In genomic region chr14:68696721-68697495, GRCh38 we compare ENCODE assay signal across 16 cellular contexts.
"Had no signal": no experiment of that assay in that cellular context is flagged by ENCODE, and none has a peak within 500 bp of the region (broad histone marks: within the 10 kb centered on the region; RNA-seq: fewer than 3 reads in every experiment).

No MANE protein-coding gene starts in this region.

- H3K27me3 ChIP-seq: right lobe of liver had no signal

- ATAC-seq: activated CD8-positive, alpha-beta T cell treated with anti-CD3 and anti-CD28 coated beads, Interleukin-2, amount 10 ng/mL, durations not matched to agents 7 days and 5 days; esophagus mucosa; left cardiac atrium; mucosa of descending colon; naive thymus-derived CD8-positive, alpha-beta T cell; psoas muscle; right lobe of liver; stimulated activated naive CD8-positive, alpha-beta T cell treated with anti-CD3 and anti-CD28 coated beads, Interleukin-15, Interleukin-2, amounts not matched to agents 100 U/mL and 50 U/mL, for 24 hours; T-cell had no signal

- H3K4me1 ChIP-seq: right lobe of liver had no signal

- H3K27ac ChIP-seq: right lobe of liver, VCaP had no signal

- DNase-seq: activated CD4-positive, alpha-beta T cell treated with anti-CD3 and anti-CD28 coated beads for 4 hours; activated CD8-positive, alpha-beta T cell treated with anti-CD3 and anti-CD28 coated beads, Interleukin-2, amount 10 ng/mL, durations not matched to agents 7 days and 5 days; glutamatergic neuron; immature natural killer cell; left cardiac atrium; mucosa of descending colon; naive thymus-derived CD8-positive, alpha-beta T cell; psoas muscle; stimulated activated CD4-positive, alpha-beta T cell treated with anti-CD3 and anti-CD28 coated beads, Interleukin-2, amount 100 ng/mL, for 24 hours; stimulated activated naive CD8-positive, alpha-beta T cell treated with anti-CD3 and anti-CD28 coated beads, Interleukin-15, Interleukin-2, amounts not matched to agents 100 U/mL and 50 U/mL, for 24 hours; T1000 had no signal

- H3K36me3 ChIP-seq: right lobe of liver had no signal

- H3K4me3 ChIP-seq: lung, mucosa of descending colon, psoas muscle, right lobe of liver had no signal

- H3K9me3 ChIP-seq: mucosa of descending colon, psoas muscle, right lobe of liver had no signal
